Comparison of ENCODE assay signal across 8 cellular contexts in the genomic region with DNA sequence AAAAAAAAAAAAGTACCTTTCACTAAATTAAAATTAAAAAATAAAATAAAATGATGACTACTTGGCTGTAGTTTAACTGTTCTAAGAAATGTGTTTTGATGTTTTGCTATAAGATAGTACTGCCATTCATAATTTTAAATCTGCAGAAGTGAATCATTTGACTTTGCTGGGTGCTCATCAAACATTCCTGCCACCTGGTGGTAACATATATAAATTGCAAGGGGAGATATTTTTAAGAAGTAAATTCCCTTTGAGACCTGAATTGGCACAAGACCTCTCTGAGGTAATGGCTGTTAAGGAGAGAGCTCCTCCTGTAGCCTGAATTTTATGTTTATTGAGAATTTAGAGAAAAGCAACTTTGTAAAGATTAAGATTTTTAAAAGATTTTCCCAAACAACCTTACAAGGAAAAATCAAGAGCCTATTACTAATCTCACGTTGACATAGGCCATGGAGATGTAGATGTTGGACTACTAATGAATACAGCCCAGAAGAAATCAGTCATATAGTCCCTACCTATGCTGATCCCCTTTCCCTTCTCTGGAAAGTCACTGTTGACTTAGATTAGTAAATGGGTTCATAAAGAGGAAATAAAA. TPM values are rescaled to one million over a fixed set of nuclear protein-coding genes. Genes with fewer than 3 reads are reported as not detected.
DNase-seq lines count a peak whose midpoint lies in the region; ATAC-seq lines count a peak whose summit lies in the region.

No MANE protein-coding gene starts in this region.

- no peak overlapping the region for H3K27ac Mint-ChIP-seq in immature natural killer cell
- no peak overlapping the region for H3K27ac Mint-ChIP-seq in effector memory CD8-positive, alpha-beta T cell

- H3K4me1 Mint-ChIP-seq in immature natural killer cell = no peaks in the 10 kb centered on the region
- no peaks in the 10 kb centered on the region for H3K4me1 Mint-ChIP-seq in effector memory CD8-positive, alpha-beta T cell (ENCODE audit: low read depth in 2 of 2)

- H3K27me3 Mint-ChIP-seq in immature natural killer cell (ENCODE audit: low read depth in 3 of 3) = peaks cover 5 to 6% (median 6%) of the 10 kb centered on the region in 3 donors
- peaks cover 27 to 28% of the 10 kb centered on the region in 2 donors for H3K27me3 Mint-ChIP-seq in effector memory CD8-positive, alpha-beta T cell

- no peak for ATAC-seq in GM18502 (IDR thresholded peaks at IDR 0.05; ENCODE audit: poor library complexity, unreplicated experiment)
- ATAC-seq in effector memory CD8-positive, alpha-beta T cell (replicated peaks) = no peak
- ATAC-seq in HG03280 (IDR thresholded peaks at IDR 0.05; ENCODE audit: unreplicated experiment) = no peak

- H3K4me3 Mint-ChIP-seq in immature natural killer cell = no peak overlapping the region
- no peak overlapping the region for H3K4me3 Mint-ChIP-seq in effector memory CD8-positive, alpha-beta T cell

- DNase-seq in AML-193 (lab: John Stamatoyannopoulos, UW) (peak; percentile 66 to 67), H4 (ENCODE audit: low spot score) (peak; percentile 13), SHP77 treated with DMSO at 0.1 percent for 48 hours (lab: John Stamatoyannopoulos, UW) (peak; percentile 7), immature natural killer cell (peak; percentile 5 to 12 (median 8))
- no peak for DNase-seq in activated CD8-positive, alpha-beta memory T cell treated with anti-CD3 and anti-CD28 coated beads, Interleukin-2, amount 50 U/mL, for 4 hours
- DNase-seq in effector memory CD8-positive, alpha-beta T cell = no peak

- peaks cover 0 to 6% (median 0%) of the 10 kb centered on the region in 3 donors for H3K36me3 Mint-ChIP-seq in immature natural killer cell
- H3K36me3 Mint-ChIP-seq in effector memory CD8-positive, alpha-beta T cell (ENCODE audit: insufficient read depth) = no peaks in the 10 kb centered on the region

- peaks cover 8 to 25% (median 14%) of the 10 kb centered on the region in 6 donors for H3K9me3 Mint-ChIP-seq in immature natural killer cell
- peaks cover 2 to 8% of the 10 kb centered on the region in 2 donors for H3K9me3 Mint-ChIP-seq in effector memory CD8-positive, alpha-beta T cell

RNA-seq across cellular contexts. Expression of a gene that starts 11.9 kb away (rescaled TPM):
- 24.9 and 29.1 TPM in 2 replicates for total RNA-seq in H4 (2014; rRNA removed; shearing (Covaris generic))
- polyA plus RNA-seq in immature natural killer cell = 10 to 100 TPM in 1 of 3 donors, 1 to 10 TPM in 2; 4.8 to 12.2 (median 8.4) TPM

Comparison
In these comparisons a context has a peak if more than half of its experiments do, and no peak if none do; other contexts are left out.
1. DNase-seq: peak in AML-193 (2 of 2), H4 (single experiment), SHP77 treated with DMSO at 0.1 percent for 48 hours (single experiment) and immature natural killer cell (3 of 3); none in activated CD8-positive, alpha-beta memory T cell treated with anti-CD3 and anti-CD28 coated beads, Interleukin-2, amount 50 U/mL, for 4 hours (single experiment) and effector memory CD8-positive, alpha-beta T cell (0 of 3).